Comparison of ENCODE assay signal across 1 cellular context in the genomic region with DNA sequence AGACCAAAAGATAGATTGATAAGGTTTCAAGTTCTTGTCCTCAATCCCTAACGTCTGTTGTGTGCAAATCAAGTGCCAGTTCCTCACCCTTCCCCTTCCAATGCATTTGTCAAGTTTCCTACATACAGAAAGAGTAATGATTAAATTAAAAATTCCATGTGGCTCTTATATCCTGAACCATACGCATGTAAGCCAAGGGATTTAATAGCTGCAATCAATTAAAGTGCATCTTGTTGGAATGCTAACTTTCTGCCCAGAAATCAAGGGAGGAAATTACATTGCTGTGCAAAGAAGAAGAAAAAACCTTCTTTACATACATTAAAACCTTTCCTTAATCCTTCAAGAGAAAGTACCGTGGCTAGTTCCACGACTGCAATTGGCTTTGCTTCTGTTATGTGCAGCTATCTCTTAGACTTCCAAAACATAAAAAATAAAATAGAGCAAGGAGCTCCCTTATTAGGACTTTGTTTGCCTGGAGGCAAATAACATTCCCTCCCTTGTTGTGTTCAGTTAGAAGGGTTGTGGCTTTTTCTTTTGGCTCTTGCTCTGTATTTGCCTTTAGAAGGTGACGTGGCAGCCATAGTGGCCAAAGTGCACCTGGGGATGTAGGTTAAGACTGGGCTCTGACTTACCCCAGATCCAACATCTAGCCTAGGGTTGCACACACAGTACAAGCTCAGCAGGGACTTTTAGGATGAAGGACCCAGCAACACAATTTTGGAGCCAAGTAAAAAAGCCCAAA.
TF ChIP-seq lines count a peak whose summit lies in the region.

No MANE protein-coding gene starts in this region.

TF ChIP-seq in SK-N-SH, 30 proteins besides CTCF, POLR2A, EP300 and RAD21 (continued from another document):
- TF ChIP-seq RXRA (IDR thresholded peaks at IDR 0.05; ENCODE audit: borderline replicate concordance, low read depth) (no peak), FOXM1 (IDR thresholded peaks at IDR 0.05; ENCODE audit: low read depth) (no peak), FOXJ3 (CRISPR knock-in tag; IDR thresholded peaks at IDR 0.05) (no peak), MXI1 (IDR thresholded peaks at IDR 0.05; ENCODE audit: low read depth, low read length) (no peak)
- TF ChIP-seq, protein P1, sequence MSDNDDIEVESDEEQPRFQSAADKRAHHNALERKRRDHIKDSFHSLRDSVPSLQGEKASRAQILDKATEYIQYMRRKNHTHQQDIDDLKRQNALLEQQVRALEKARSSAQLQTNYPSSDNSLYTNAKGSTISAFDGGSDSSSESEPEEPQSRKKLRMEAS (IDR thresholded peaks at IDR 0.05; ENCODE audit: low read depth): no peak
